Comparison of ENCODE assay signal across 15 cellular contexts in the genomic region with DNA sequence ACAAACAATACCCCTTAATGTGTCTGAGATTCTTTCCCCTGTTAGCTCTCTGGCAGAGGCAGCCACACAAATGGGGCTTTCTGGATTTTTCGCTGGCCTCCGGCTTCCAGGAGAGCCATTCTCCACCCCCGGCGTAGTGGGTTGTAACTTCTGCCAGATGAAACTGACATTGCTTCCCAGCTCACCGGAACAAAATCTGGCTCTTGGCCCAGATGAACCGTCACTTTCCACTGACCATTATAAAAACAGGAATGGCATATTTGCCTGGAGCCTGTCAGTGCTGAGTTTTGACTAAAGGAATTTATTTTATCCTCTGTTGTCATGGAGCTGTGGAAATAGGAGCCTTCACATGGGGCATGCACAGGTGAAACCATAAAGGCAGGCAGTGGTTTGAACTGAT.
DNase-seq lines count a peak whose midpoint lies in the region; ATAC-seq lines count a peak whose summit lies in the region.
"Had no signal": no experiment of that assay in that cellular context is flagged by ENCODE, and none has a peak within 500 bp of the region (broad histone marks: within the 10 kb centered on the region; RNA-seq: fewer than 3 reads in every experiment).

No MANE protein-coding gene starts in this region.

- H3K36me3 ChIP-seq in rectal smooth muscle tissue (ENCODE audit: control insufficient read depth, insufficient read depth, low read length) = no peaks in the 10 kb centered on the region
- H3K36me3 ChIP-seq in naive thymus-derived CD4-positive, alpha-beta T cell (ENCODE audit: control insufficient read depth in 2 of 3, insufficient read depth in 3 of 3, low read length in 3 of 3) = no peaks in the 10 kb centered on the region

- H3K4me3 Mint-ChIP-seq in stimulated activated memory B cell treated with anti-CD40 and anti-IgM and Interleukin-4, amounts not matched to agents 10 μg/mL and 1 μg/mL and 100 μg/mL, for 72 hours = no peak overlapping the region
- no peak overlapping the region for H3K4me3 Mint-ChIP-seq in naive thymus-derived CD4-positive, alpha-beta T cell
- H3K4me3 Mint-ChIP-seq: activated naive CD4-positive, alpha-beta T cell treated with anti-CD3 and anti-CD28 coated beads, Interleukin-2, amount 50 U/mL, for 24 hours had no signal

- H3K9ac ChIP-seq in rectal smooth muscle tissue (ENCODE audit: low read length) = no peak overlapping the region

- H3K27me3 Mint-ChIP-seq in stimulated activated memory B cell treated with anti-CD40 and anti-IgM and Interleukin-4, amounts not matched to agents 10 μg/mL and 1 μg/mL and 100 μg/mL, for 72 hours = peaks cover 27% of the 10 kb centered on the region
- H3K27me3 Mint-ChIP-seq in naive thymus-derived CD4-positive, alpha-beta T cell = peaks cover 5 to 33% (median 11%) of the 10 kb centered on the region in 5 donors

- peaks cover 0 to 7% (median 0%) of the 10 kb centered on the region in 3 experiments for H3K9me3 ChIP-seq in naive thymus-derived CD4-positive, alpha-beta T cell (ENCODE audit: control insufficient read depth in 2 of 3, low read length in 3 of 3)

- peak overlapping the region; percentile 24 for H3K4me3 ChIP-seq in rectal smooth muscle tissue (ENCODE audit: low read length)
- no peak overlapping the region for H3K4me3 ChIP-seq in naive thymus-derived CD4-positive, alpha-beta T cell (ENCODE audit: low read length)

- peaks cover 10% of the 10 kb centered on the region for H3K9me3 Mint-ChIP-seq in stimulated activated memory B cell treated with anti-CD40 and anti-IgM and Interleukin-4, amounts not matched to agents 10 μg/mL and 1 μg/mL and 100 μg/mL, for 72 hours
- H3K9me3 Mint-ChIP-seq in naive thymus-derived CD4-positive, alpha-beta T cell = peaks cover 2 to 22% (median 10%) of the 10 kb centered on the region in 11 donors

- H3K4me1 ChIP-seq in rectal smooth muscle tissue (ENCODE audit: control insufficient read depth, insufficient read depth, low read length) = peaks cover 5% of the 10 kb centered on the region
- no peaks in the 10 kb centered on the region for H3K4me1 ChIP-seq in naive thymus-derived CD4-positive, alpha-beta T cell (ENCODE audit: control insufficient read depth in 2 of 2, insufficient read depth in 2 of 2, low read length in 2 of 2)

- CTCF ChIA-PET in naive thymus-derived CD4-positive, alpha-beta T cell (lab: Charles Lee) = no interaction called here

- POLR2A ChIA-PET in naive thymus-derived CD4-positive, alpha-beta T cell (lab: Charles Lee) = no interaction called here

- no peaks in the 10 kb centered on the region for H3K4me1 Mint-ChIP-seq in stimulated activated memory B cell treated with anti-CD40 and anti-IgM and Interleukin-4, amounts not matched to agents 10 μg/mL and 1 μg/mL and 100 μg/mL, for 72 hours
- H3K4me1 Mint-ChIP-seq in naive thymus-derived CD4-positive, alpha-beta T cell = no peaks in the 10 kb centered on the region
- H3K4me1 Mint-ChIP-seq: activated naive CD4-positive, alpha-beta T cell treated with anti-CD3 and anti-CD28 coated beads, Interleukin-2, amount 50 U/mL, for 24 hours had no signal

- no peaks in the 10 kb centered on the region for H3K27me3 ChIP-seq in rectal smooth muscle tissue (ENCODE audit: control insufficient read depth, insufficient read depth, low read length)
- no peaks in the 10 kb centered on the region for H3K27me3 ChIP-seq in naive thymus-derived CD4-positive, alpha-beta T cell (ENCODE audit: control insufficient read depth in 2 of 2, insufficient read depth in 2 of 2, low read length in 2 of 2)

- ATAC-seq in stimulated activated memory B cell treated with anti-CD40 and anti-IgM and Interleukin-4, amounts not matched to agents 10 μg/mL and 1 μg/mL and 100 μg/mL, for 72 hours = no peak
- no peak for ATAC-seq in naive thymus-derived CD4-positive, alpha-beta T cell

- H3K36me3 Mint-ChIP-seq in stimulated activated memory B cell treated with anti-CD40 and anti-IgM and Interleukin-4, amounts not matched to agents 10 μg/mL and 1 μg/mL and 100 μg/mL, for 72 hours = no peaks in the 10 kb centered on the region
- H3K36me3 Mint-ChIP-seq in naive thymus-derived CD4-positive, alpha-beta T cell = peaks cover 0 to 8% (median 0%) of the 10 kb centered on the region in 5 donors

- DNase-seq in DMS153 (lab: John Stamatoyannopoulos, UW) (peak; percentile 23), DMS153 treated with DMSO at 0.1 percent for 48 hours (lab: John Stamatoyannopoulos, UW; ENCODE audit: unreplicated experiment) (no peak), RPMI7951 (ENCODE audit: low read depth) (peak; percentile 64), epithelial cell of prostate (ENCODE audit: low read depth, low spot score) (peak; percentile 6)
- DNase-seq in NK-92 treated with Interleukin-12 subunit alpha and Interleukin-12 subunit beta, amount 100 ng/mL, for 24 hours (lab: John Stamatoyannopoulos, UW) = no peak
- DNase-seq in naive thymus-derived CD4-positive, alpha-beta T cell = no peak
- DNase-seq: DND-41, hippocampal formation, NCI-H1436, OCI-M1, T1000 had no signal

- no peak overlapping the region for H3K27ac Mint-ChIP-seq in stimulated activated memory B cell treated with anti-CD40 and anti-IgM and Interleukin-4, amounts not matched to agents 10 μg/mL and 1 μg/mL and 100 μg/mL, for 72 hours
- H3K27ac Mint-ChIP-seq in naive thymus-derived CD4-positive, alpha-beta T cell = no peak overlapping the region
- H3K27ac Mint-ChIP-seq: activated naive CD4-positive, alpha-beta T cell treated with anti-CD3 and anti-CD28 coated beads, Interleukin-2, amount 50 U/mL, for 24 hours had no signal

- intact Hi-C loops in naive thymus-derived CD4-positive, alpha-beta T cell (cut with micrococcal nuclease) = no loop called here

- H3K27ac ChIP-seq in epithelial cell of prostate (no peak overlapping the region), rectal smooth muscle tissue (ENCODE audit: low read depth, low read length) (no peak overlapping the region)
- no peak overlapping the region for H3K27ac ChIP-seq in naive thymus-derived CD4-positive, alpha-beta T cell (ENCODE audit: low read depth, low read length)
- H3K27ac ChIP-seq: 22Rv1 had no signal

Comparison
In these comparisons a context has a peak if more than half of its experiments do, and no peak if none do; other contexts are left out.
1. DNase-seq: peak in DMS153 (single experiment), RPMI7951 (single experiment) and epithelial cell of prostate (single experiment); none in DMS153 treated with DMSO at 0.1 percent for 48 hours (single experiment), NK-92 treated with Interleukin-12 subunit alpha and Interleukin-12 subunit beta, amount 100 ng/mL, for 24 hours (single experiment) and naive thymus-derived CD4-positive, alpha-beta T cell (0 of 9).